Comparison of ENCODE assay signal across 14 cellular contexts in the genomic region with DNA sequence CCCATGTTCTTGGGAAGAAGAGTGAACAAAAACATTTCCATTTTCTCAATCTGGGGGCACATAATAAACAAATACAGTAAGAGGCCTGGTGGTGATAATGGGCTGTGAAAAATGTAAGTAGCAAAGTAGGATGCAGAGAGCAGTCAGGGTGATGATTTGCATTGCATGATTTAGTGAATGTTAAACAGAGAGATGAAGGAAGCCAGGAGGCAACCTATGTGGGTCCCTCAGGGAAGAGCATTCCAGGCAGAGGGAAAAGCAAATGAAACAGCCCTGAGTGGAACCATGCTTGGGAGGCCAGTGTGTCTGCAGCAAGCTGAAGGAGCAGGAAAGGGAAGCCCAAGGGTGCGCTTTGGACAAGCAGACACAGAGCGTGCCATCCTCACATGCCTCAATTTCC. TPM values are rescaled to one million over a fixed set of nuclear protein-coding genes. Genes with fewer than 3 reads are reported as not detected.
"Had no signal": no experiment of that assay in that cellular context is flagged by ENCODE, and none has a peak within 500 bp of the region (broad histone marks: within the 10 kb centered on the region; RNA-seq: fewer than 3 reads in every experiment).

No MANE protein-coding gene starts in this region.

- FAIRE-seq: pancreas had no signal

- H3K27me3 Mint-ChIP-seq: memory B cell had no signal

- H3K4me3 ChIP-seq: pancreas, skin epidermis, tibial artery had no signal

- H3K27ac ChIP-seq: pancreas, tibial artery had no signal

- H3K27ac Mint-ChIP-seq: activated CD8-positive, alpha-beta T cell treated with anti-CD3 and anti-CD28 coated beads, Interleukin-2, amount 10 ng/mL, durations not matched to agents 7 days and 5 days; memory B cell; stimulated activated effector memory CD8-positive, alpha-beta T cell treated with anti-CD3 and anti-CD28 coated beads, Interleukin-12 subunit alpha, Interleukin-12 subunit beta, amount 100 ng/mL, for 72 hours had no signal

- H3K4me1 ChIP-seq: pancreas had no signal

- H3K4me1 Mint-ChIP-seq: memory B cell; stimulated activated effector memory CD8-positive, alpha-beta T cell treated with anti-CD3 and anti-CD28 coated beads, Interleukin-12 subunit alpha, Interleukin-12 subunit beta, amount 100 ng/mL, for 72 hours had no signal

- DNase-seq: activated CD4-positive, alpha-beta T cell treated with anti-CD3 and anti-CD28 coated beads for 48 hours; activated CD8-positive, alpha-beta memory T cell treated with anti-CD3 and anti-CD28 coated beads, Interleukin-2, amount 50 U/mL, for 48 hours; activated CD8-positive, alpha-beta T cell treated with anti-CD3 and anti-CD28 coated beads, Interleukin-2, amount 10 ng/mL, durations not matched to agents 7 days and 5 days; activated naive CD4-positive, alpha-beta T cell treated with Interleukin-2 at 50 U/mL for 16 hours; central memory CD4-positive, alpha-beta T cell; effector memory CD4-positive, alpha-beta T cell; pancreas; T1000; tibial artery had no signal

- H3K4me3 Mint-ChIP-seq: activated CD8-positive, alpha-beta T cell treated with anti-CD3 and anti-CD28 coated beads, Interleukin-2, amount 10 ng/mL, durations not matched to agents 7 days and 5 days; memory B cell; stimulated activated effector memory CD8-positive, alpha-beta T cell treated with anti-CD3 and anti-CD28 coated beads, Interleukin-12 subunit alpha, Interleukin-12 subunit beta, amount 100 ng/mL, for 72 hours had no signal

- H3K27me3 ChIP-seq: pancreas, tibial artery had no signal

- ATAC-seq: activated CD8-positive, alpha-beta T cell treated with anti-CD3 and anti-CD28 coated beads, Interleukin-2, amount 10 ng/mL, durations not matched to agents 7 days and 5 days; left lobe of liver; pancreas had no signal

- H3K36me3 Mint-ChIP-seq: memory B cell; stimulated activated effector memory CD8-positive, alpha-beta T cell treated with anti-CD3 and anti-CD28 coated beads, Interleukin-12 subunit alpha, Interleukin-12 subunit beta, amount 100 ng/mL, for 72 hours had no signal

- H3K9me3 Mint-ChIP-seq: memory B cell; stimulated activated effector memory CD8-positive, alpha-beta T cell treated with anti-CD3 and anti-CD28 coated beads, Interleukin-12 subunit alpha, Interleukin-12 subunit beta, amount 100 ng/mL, for 72 hours had no signal

- H3K9me3 ChIP-seq: pancreas, tibial artery had no signal

- H3K36me3 ChIP-seq: pancreas, tibial artery had no signal

RNA-seq across cellular contexts. Expression of a gene that starts 5.4 kb away (rescaled TPM):
- total RNA-seq: activated CD8-positive, alpha-beta T cell treated with anti-CD3 and anti-CD28 coated beads, Interleukin-2, amount 10 ng/mL, durations not matched to agents 7 days and 5 days; epithelial cell of proximal tubule; left lobe of liver had no signal
